ENCODE assay signal across 13 cellular contexts in genomic region chr4:87019243-87019817, GRCh38.
DNase-seq lines count a peak whose midpoint lies in the region; ATAC-seq, FAIRE-seq and TF ChIP-seq lines count a peak whose summit lies in the region.
"Had no signal": no experiment of that assay in that cellular context is flagged by ENCODE, and none has a peak within 500 bp of the region (broad histone marks: within the 10 kb centered on the region; RNA-seq: fewer than 3 reads in every experiment).

No MANE protein-coding gene starts in this region.

- H3K36me3 ChIP-seq in ascending aorta, result no peaks in the 10 kb centered on the region
- H3K36me3 ChIP-seq in neural progenitor cell, result no peaks in the 10 kb centered on the region
- no peaks in the 10 kb centered on the region for H3K36me3 ChIP-seq in ovary

- H3K9me3 Mint-ChIP-seq in CD14-positive monocyte (no peaks in the 10 kb centered on the region), neural progenitor cell (no peaks in the 10 kb centered on the region)

- H3K9me3 ChIP-seq in ascending aorta (no peaks in the 10 kb centered on the region), neural progenitor cell (ENCODE audit: low read depth) (no peaks in the 10 kb centered on the region), ovary (no peaks in the 10 kb centered on the region)

- 80 to 86% (median 85%) methylated on average over 5 of the region's 5 CpGs for WGBS in ovary, 3 donors

- peaks cover 62% of the 10 kb centered on the region for H3K4me1 Mint-ChIP-seq in CD14-positive monocyte
- peaks cover 21% of the 10 kb centered on the region for H3K4me1 Mint-ChIP-seq in neural progenitor cell

- H3F3A ChIP-seq in neural progenitor cell (ENCODE audit: low read depth), result peaks cover 6% of the 10 kb centered on the region

- peaks cover 23% of the 10 kb centered on the region for H4K20me1 ChIP-seq in neural progenitor cell (ENCODE audit: low read depth)

- peak overlapping the region; percentile 3 for H3K4me2 ChIP-seq in neural progenitor cell
- H3K4me2 ChIP-seq: KMS-11 had no signal

- DNase-seq in CD14-positive monocyte (ENCODE audit: low spot score) (no peak), GM18507 (ENCODE audit: extremely low spot score, insufficient read length, low read depth) (no peak), ascending aorta (ENCODE audit: low spot score in 2 of 2) (no peak), neural progenitor cell (ENCODE audit: low spot score) (no peak), ovary (no peak), AG08395 (ENCODE audit: low spot score) (no peak)
- DNase-seq in stimulated activated CD4-positive, alpha-beta T cell treated with anti-CD3 and anti-CD28 coated beads, Interleukin-2, amount 100 ng/mL, for 24 hours, result no peak
- DNase-seq: NCI-H2081, PC-3 had no signal

- H3K27ac Mint-ChIP-seq in CD14-positive monocyte (peak overlapping the region in 4 of 7 donors; percentile 8 to 50 (median 18)), neural progenitor cell (no peak overlapping the region)

- no peak for TF ChIP-seq EP300 in ovary (IDR thresholded peaks at IDR 0.05)

- H3K9ac ChIP-seq in neural progenitor cell, result no peak overlapping the region
- H3K9ac ChIP-seq: KMS-11 had no signal

- H3K4me3 ChIP-seq in ascending aorta, result no peak overlapping the region
- H3K4me3 ChIP-seq in neural progenitor cell, result no peak overlapping the region
- no peak overlapping the region for H3K4me3 ChIP-seq in ovary

- H3K79me2 ChIP-seq in neural progenitor cell (ENCODE audit: low read depth), result peaks cover 99% of the 10 kb centered on the region

- FAIRE-seq in GM18507 (lab: Jason Lieb, UNC), result peak; percentile 5
- FAIRE-seq: bronchial epithelial cell had no signal

- H2AFZ ChIP-seq in neural progenitor cell (replicated peaks), result no peak overlapping the region

- TF ChIP-seq CTCF in CD14-positive monocyte (IDR thresholded peaks at IDR 0.05) (no peak), ascending aorta (IDR thresholded peaks at IDR 0.05) (no peak), neural progenitor cell (IDR thresholded peaks at IDR 0.05) (no peak), ovary (IDR thresholded peaks at IDR 0.05) (no peak)

- H3K27me3 Mint-ChIP-seq in CD14-positive monocyte (ENCODE audit: low read depth in 3 of 3) (peaks cover 0 to 1% (median 0%) of the 10 kb centered on the region in 3 donors), neural progenitor cell (ENCODE audit: insufficient read depth, low read depth) (peaks cover 3% of the 10 kb centered on the region)

- TF ChIP-seq POLR2A in ovary (IDR thresholded peaks at IDR 0.05), result no peak

- intact Hi-C loops in CD14-positive monocyte (cut with micrococcal nuclease) (no loop called here), ascending aorta (cut with DNase I) (no loop called here), ovary (cut with DNase I) (loop anchor here in 2 of 4 donors (10.0 kb wide), 2 partner anchors 55 to 1965 kb away; no protein-coding TSS in a partner anchor)

- H3K4me3 Mint-ChIP-seq in CD14-positive monocyte (no peak overlapping the region), neural progenitor cell (no peak overlapping the region)

- H3K4me1 ChIP-seq in ascending aorta (peaks cover 8 to 29% of the 10 kb centered on the region in 2 donors), neural progenitor cell (peaks cover 27% of the 10 kb centered on the region), ovary (ENCODE audit: insufficient read depth) (peaks cover 16% of the 10 kb centered on the region)

- peaks cover 0 to 8% of the 10 kb centered on the region in 2 donors for H3K36me3 Mint-ChIP-seq in CD14-positive monocyte
- no peaks in the 10 kb centered on the region for H3K36me3 Mint-ChIP-seq in neural progenitor cell

- ATAC-seq in GM21528 (IDR thresholded peaks at IDR 0.05; ENCODE audit: low FRiP score, unreplicated experiment), result no peak
- ATAC-seq: PC-3 had no signal

- H3K27ac ChIP-seq in ascending aorta (peak overlapping the region; percentile 15 to 16), neural progenitor cell (no peak overlapping the region), ovary (no peak overlapping the region)
- H3K27ac ChIP-seq: epithelial cell of prostate, KMS-11 had no signal

- H3K27me3 ChIP-seq in ascending aorta, result no peaks in the 10 kb centered on the region
- H3K27me3 ChIP-seq in neural progenitor cell, result no peaks in the 10 kb centered on the region
- H3K27me3 ChIP-seq in ovary, result no peaks in the 10 kb centered on the region

Comparison
In these comparisons a context has a peak if more than half of its experiments do, and no peak if none do; other contexts are left out.
1. H3K27ac ChIP-seq: peak in ascending aorta (2 of 2); none in neural progenitor cell (single experiment) and ovary (0 of 2).